13 cellular contexts compared by ENCODE assay signal in the genomic region with DNA sequence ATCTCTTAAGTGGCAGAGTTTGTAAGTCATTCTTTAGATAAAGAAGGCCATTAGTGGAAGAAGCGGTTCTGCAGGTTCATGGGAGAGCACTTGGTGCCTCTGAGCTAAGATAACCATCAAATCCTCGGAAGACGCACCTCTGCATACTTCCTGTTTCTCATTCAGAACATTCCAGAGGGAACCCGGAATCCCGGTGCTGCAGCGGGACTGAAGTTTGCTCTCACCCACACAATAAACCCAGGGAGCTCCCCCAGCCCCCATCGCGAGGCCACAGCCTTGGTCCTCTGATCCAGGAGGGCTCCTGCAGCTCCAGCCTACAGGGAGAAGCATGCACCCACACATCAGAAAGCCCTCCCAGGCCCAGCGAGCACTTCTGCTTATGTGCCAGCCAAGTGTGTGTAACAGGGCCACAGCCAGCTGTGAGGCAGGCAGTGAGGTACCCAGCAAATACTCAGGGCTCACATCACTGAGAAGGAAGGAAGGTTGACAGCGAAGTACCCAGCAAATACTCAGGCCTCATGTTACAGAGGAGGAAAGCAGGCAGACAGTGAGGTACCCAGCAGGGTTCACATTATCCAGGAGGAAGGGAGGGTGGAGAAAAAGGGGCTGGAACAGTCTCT.
A peak's percentile ranks its signal among the peaks of the same experiment; 100 is the strongest.
DNase-seq lines count a peak whose midpoint lies in the region; ATAC-seq and TF ChIP-seq lines count a peak whose summit lies in the region.
"Had no signal": no experiment of that assay in that cellular context is flagged by ENCODE, and none has a peak within 500 bp of the region (broad histone marks: within the 10 kb centered on the region; RNA-seq: fewer than 3 reads in every experiment).

No MANE protein-coding gene starts in this region.

- no peak overlapping the region for H3K4me3 ChIP-seq in uterus
- H3K4me3 ChIP-seq: A549, testis had no signal

- intact Hi-C loops in left colon (cut with DNase I, micrococcal nuclease) (no loop called here), uterus (cut with DNase I; ENCODE audit: low total_unique reads) (no loop called here)

- H3K36me3 ChIP-seq in uterus: no peaks in the 10 kb centered on the region

- peak; percentile 35 for DNase-seq in NCI-H187 treated with DMSO at 0.1 percent for 48 hours (lab: John Stamatoyannopoulos, UW)
- DNase-seq in NCI-H187 (lab: John Stamatoyannopoulos, UW): no peak
- DNase-seq in amniotic epithelial cell (ENCODE audit: low read depth): peak; percentile 31
- no peak for DNase-seq in left colon
- DNase-seq in substantia nigra (lab: John Stamatoyannopoulos, UW): no peak
- no peak for DNase-seq in effector CD8-positive, alpha-beta T cell (lab: John Stamatoyannopoulos, UW)
- DNase-seq in activated CD8-positive, alpha-beta memory T cell treated with anti-CD3 and anti-CD28 coated beads, Interleukin-2, amount 50 U/mL, for 48 hours: no peak
- DNase-seq in uterus: no peak
- DNase-seq: central memory CD4-positive, alpha-beta T cell; NCI-H510A; stimulated activated CD4-positive, alpha-beta T cell treated with anti-CD3 and anti-CD28 coated beads, Interleukin-2, amount 100 ng/mL, for 48 hours; testis had no signal

- H3K27ac ChIP-seq in substantia nigra (ENCODE audit: low read depth, low read length, poor library complexity, severe bottlenecking) (peak overlapping the region; percentile 18), uterus (no peak overlapping the region)
- H3K27ac ChIP-seq: A549, testis had no signal

- no peaks in the 10 kb centered on the region for H3K27me3 ChIP-seq in uterus
- H3K27me3 ChIP-seq: testis had no signal

- no peak for TF ChIP-seq CTCF in uterus (IDR thresholded peaks at IDR 0.05)

- peak; percentile 42 for ATAC-seq in left colon
- ATAC-seq: A549 had no signal

- no peaks in the 10 kb centered on the region for H3K9me3 ChIP-seq in uterus
- H3K9me3 ChIP-seq: A549, testis had no signal

- H3K4me1 ChIP-seq in uterus: no peaks in the 10 kb centered on the region
- H3K4me1 ChIP-seq: A549 had no signal

- TF ChIP-seq POLR2A in uterus (IDR thresholded peaks at IDR 0.05): no peak

Comparison
In these comparisons a context has a peak if more than half of its experiments do, and no peak if none do; other contexts are left out.
1. DNase-seq: peak in NCI-H187 treated with DMSO at 0.1 percent for 48 hours (single experiment) and amniotic epithelial cell (single experiment); none in NCI-H187 (0 of 2), left colon (0 of 2), substantia nigra (0 of 49), effector CD8-positive, alpha-beta T cell (single experiment), activated CD8-positive, alpha-beta memory T cell treated with anti-CD3 and anti-CD28 coated beads, Interleukin-2, amount 50 U/mL, for 48 hours (single experiment) and uterus (0 of 2).